30 cellular contexts compared by ENCODE assay signal in the genomic region with DNA sequence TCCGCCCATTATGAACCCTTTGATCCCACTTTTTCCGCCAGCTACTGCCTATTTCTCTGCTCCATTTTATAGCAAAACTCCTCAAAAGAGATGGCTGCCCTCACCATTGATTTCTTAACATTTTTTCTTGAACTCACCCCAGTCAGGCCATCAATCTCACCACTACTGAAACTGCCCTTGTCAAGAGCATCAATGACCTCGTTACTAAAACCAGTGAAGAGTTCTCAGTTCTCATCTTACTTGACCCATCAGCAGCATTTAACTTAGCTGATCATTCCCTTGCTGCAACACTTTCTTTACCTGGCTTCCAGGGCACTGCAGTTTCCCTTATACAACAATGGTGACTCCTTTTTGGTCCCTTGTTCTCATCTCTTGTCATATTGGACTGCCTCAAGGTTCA. TPM values are rescaled to one million over a fixed set of nuclear protein-coding genes. Genes with fewer than 3 reads are reported as not detected.
"Had no signal": no experiment of that assay in that cellular context is flagged by ENCODE, and none has a peak within 500 bp of the region (broad histone marks: within the 10 kb centered on the region; RNA-seq: fewer than 3 reads in every experiment).

No MANE protein-coding gene starts in this region.

- H3K36me3 ChIP-seq: gastrocnemius medialis, lower lobe of right lung, prostate gland, right atrium auricular region, suprapubic skin, thyroid gland, vagina had no signal

- H3K27me3 ChIP-seq: gastrocnemius medialis, right atrium auricular region, suprapubic skin, thyroid gland, vagina had no signal

- H3K4me3 ChIP-seq: gastrocnemius medialis, lower lobe of right lung, prostate gland, right atrium auricular region, smooth muscle cell, suprapubic skin, thyroid gland, vagina had no signal

- DNase-seq: effector CD8-positive, alpha-beta T cell; endodermal cell; foreskin fibroblast; gastrocnemius medialis; head of caudate nucleus; left ventricle myocardium superior; lower lobe of right lung; natural killer cell; stimulated activated CD4-positive, alpha-beta T cell treated with anti-CD3 and anti-CD28 coated beads, Interleukin-12 subunit alpha, Interleukin-12 subunit beta, amount 100 ng/mL, for 4 hours; stimulated activated CD4-positive, alpha-beta T cell treated with anti-CD3 and anti-CD28 coated beads, Interleukin-1b, Interleukin-23, amount 100 ng/mL, for 48 hours; stimulated activated CD4-positive, alpha-beta T cell treated with anti-CD3 and anti-CD28 coated beads, Interleukin-4, amount 100 ng/mL, for 1 hour; stimulated activated CD8-positive, alpha-beta memory T cell treated with anti-CD3 and anti-CD28 coated beads, Interleukin-4, amount 100 ng/mL, for 48 hours; stimulated activated naive CD4-positive, alpha-beta T cell; stimulated activated naive CD8-positive, alpha-beta T cell treated with anti-CD3 and anti-CD28 coated beads, Interleukin-15, amount 100 ng/mL, for 72 hours; thyroid gland; trophoblast cell had no signal

- H3K27ac ChIP-seq: epithelial cell of prostate, gastrocnemius medialis, lower lobe of right lung, prostate gland, right atrium auricular region, suprapubic skin, thyroid gland, vagina had no signal

- H3K27ac Mint-ChIP-seq: dendritic cell treated with granulocyte-macrophage colony-stimulating factor and Interleukin-4, amounts not matched to agents 40 ng/mL and 50 ng/mL, for 4 days; endodermal cell; memory B cell; natural killer cell; stimulated activated naive CD8-positive, alpha-beta T cell treated with anti-CD3 and anti-CD28 coated beads, Interleukin-15, amount 100 ng/mL, for 72 hours had no signal

- H3K4me1 ChIP-seq: gastrocnemius medialis, lower lobe of right lung, prostate gland, right atrium auricular region, suprapubic skin, thyroid gland, vagina had no signal

- FAIRE-seq: keratinocyte had no signal

- ATAC-seq: esophagus mucosa; gastrocnemius medialis; left ventricle myocardium superior; lower lobe of right lung; natural killer cell; sciatic nerve; stimulated activated naive CD8-positive, alpha-beta T cell treated with anti-CD3 and anti-CD28 coated beads, Interleukin-15, amount 100 ng/mL, for 72 hours had no signal

- H3K9me3 ChIP-seq: prostate gland, thyroid gland had no signal

- H3K27me3 Mint-ChIP-seq: dendritic cell treated with granulocyte-macrophage colony-stimulating factor and Interleukin-4, amounts not matched to agents 40 ng/mL and 50 ng/mL, for 4 days; memory B cell had no signal

- H3K4me3 Mint-ChIP-seq: dendritic cell treated with granulocyte-macrophage colony-stimulating factor and Interleukin-4, amounts not matched to agents 40 ng/mL and 50 ng/mL, for 4 days; endodermal cell; memory B cell; natural killer cell; neural crest cell; stimulated activated naive CD8-positive, alpha-beta T cell treated with anti-CD3 and anti-CD28 coated beads, Interleukin-15, amount 100 ng/mL, for 72 hours had no signal

- H3K4me1 Mint-ChIP-seq: endodermal cell, memory B cell, neural crest cell had no signal

- H3K4me2 ChIP-seq: smooth muscle cell had no signal

RNA-seq across cellular contexts. Expression of a gene that starts 35.2 kb away (rescaled TPM):
- total RNA-seq: endodermal cell, esophagus mucosa, gastrocnemius medialis, glomerular endothelial cell, neural crest cell, osteoblast, prostate gland, right atrium auricular region, smooth muscle cell, suprapubic skin, vagina had no signal
- polyA plus RNA-seq: smooth muscle cell had no signal
